In the genomic region with DNA sequence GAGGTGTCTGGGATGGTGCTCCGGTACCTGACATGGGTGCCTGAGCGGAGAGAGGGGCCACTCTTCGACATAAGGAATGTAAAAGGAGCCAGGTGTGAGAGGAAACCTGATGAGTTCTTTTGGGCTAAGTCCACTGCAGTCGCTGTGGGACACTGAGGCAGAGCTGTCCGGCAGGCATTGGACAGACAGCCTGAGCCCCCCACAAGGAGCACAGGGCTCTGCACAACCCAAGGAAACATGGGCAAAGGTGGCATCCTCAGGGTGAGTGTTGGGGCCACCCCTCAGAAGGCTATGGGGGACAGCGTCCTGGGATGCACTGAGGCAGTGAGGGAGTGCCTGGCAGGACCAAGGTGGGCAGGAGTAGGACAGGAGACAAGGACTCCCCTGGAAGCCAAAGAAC, we compare ENCODE assay signal across 18 cellular contexts. TPM values are rescaled to one million over a fixed set of nuclear protein-coding genes. Genes with fewer than 3 reads are reported as not detected.
"Had no signal": no experiment of that assay in that cellular context is flagged by ENCODE, and none has a peak within 500 bp of the region (broad histone marks: within the 10 kb centered on the region; RNA-seq: fewer than 3 reads in every experiment).

No MANE protein-coding gene starts in this region.

- H3K4me3 Mint-ChIP-seq: activated naive CD8-positive, alpha-beta T cell; endodermal cell; mesothelial cell of epicardium; T-helper 1 cell treated with Interleukin-12 subunit alpha and Interleukin-12 subunit beta and Interleukin-4 antibody, amounts not matched to agents 30 μg/mL and 1 μg/mL, for 36 hours had no signal

- H3K36me3 Mint-ChIP-seq: activated naive CD8-positive, alpha-beta T cell had no signal

- H3K27me3 ChIP-seq: foreskin keratinocyte, SJCRH30 had no signal

- H3K36me3 ChIP-seq: brain microvascular endothelial cell, prostate gland, SJCRH30 had no signal

- H3K4me1 ChIP-seq: foreskin keratinocyte had no signal

- H3K4me3 ChIP-seq: lower lobe of right lung, prostate gland, SJCRH30 had no signal

- H3K27ac ChIP-seq: brain microvascular endothelial cell, epithelial cell of prostate, foreskin keratinocyte, lower lobe of right lung, prostate gland, SJCRH30 had no signal

- ATAC-seq: activated CD4-positive, CD25-positive, alpha-beta regulatory T cell treated with anti-CD3 and anti-CD28 coated beads, Interleukin-2, amount 50 U/mL, for 24 hours; lower lobe of right lung; right cardiac atrium had no signal

- DNase-seq: activated CD8-positive, alpha-beta memory T cell treated with anti-CD3 and anti-CD28 coated beads for 24 hours; brain microvascular endothelial cell; dermis blood vessel endothelial cell; endodermal cell; foreskin keratinocyte; hippocampal formation; lower lobe of right lung; right cardiac atrium; SJCRH30; small intestine; stimulated activated CD4-positive, alpha-beta T cell treated with anti-CD3 and anti-CD28 coated beads, Interleukin-4, amount 100 ng/mL, for 1 hour had no signal

- H3K27ac Mint-ChIP-seq: activated naive CD8-positive, alpha-beta T cell; endodermal cell; T-helper 1 cell treated with Interleukin-12 subunit alpha and Interleukin-12 subunit beta and Interleukin-4 antibody, amounts not matched to agents 30 μg/mL and 1 μg/mL, for 36 hours had no signal

- H3K9me3 ChIP-seq: lower lobe of right lung, prostate gland, SJCRH30 had no signal

- H3K9me3 Mint-ChIP-seq: endodermal cell; mesothelial cell of epicardium; T-helper 1 cell treated with Interleukin-12 subunit alpha and Interleukin-12 subunit beta and Interleukin-4 antibody, amounts not matched to agents 30 μg/mL and 1 μg/mL, for 36 hours had no signal

RNA-seq across cellular contexts. Expression of gene EMID1, which starts 57.7 kb away (rescaled TPM):
- total RNA-seq: foreskin keratinocyte had no signal
- polyA plus RNA-seq: fibroblast of lung, foreskin keratinocyte had no signal
